In the genomic region with DNA sequence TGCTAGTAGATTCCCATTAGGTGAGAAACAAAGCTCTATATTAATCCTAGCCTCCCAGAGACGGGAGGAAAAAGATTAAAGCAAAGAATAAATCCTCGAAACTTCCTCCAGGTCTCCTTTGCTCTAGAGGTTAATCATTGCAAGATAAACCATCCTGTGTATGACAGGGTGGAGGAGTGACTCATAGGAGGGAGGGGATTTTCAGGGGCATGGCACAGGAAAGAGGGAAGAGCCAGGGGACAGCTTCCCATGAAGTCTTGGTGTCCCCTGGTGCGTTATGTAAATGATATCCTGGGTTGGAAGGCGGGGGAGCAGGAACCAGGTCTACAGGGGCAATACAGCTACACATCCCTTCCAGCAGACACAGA, we compare ENCODE assay signal across 1 cellular context.
A peak's percentile ranks its signal among the peaks of the same experiment; 100 is the strongest.
TF ChIP-seq lines count a peak whose summit lies in the region.

No MANE protein-coding gene starts in this region.

TF ChIP-seq in HEK293, 187 proteins besides CTCF, POLR2A, EP300 and RAD21 (continued from another document):
- TF ChIP-seq, protein P1, sequence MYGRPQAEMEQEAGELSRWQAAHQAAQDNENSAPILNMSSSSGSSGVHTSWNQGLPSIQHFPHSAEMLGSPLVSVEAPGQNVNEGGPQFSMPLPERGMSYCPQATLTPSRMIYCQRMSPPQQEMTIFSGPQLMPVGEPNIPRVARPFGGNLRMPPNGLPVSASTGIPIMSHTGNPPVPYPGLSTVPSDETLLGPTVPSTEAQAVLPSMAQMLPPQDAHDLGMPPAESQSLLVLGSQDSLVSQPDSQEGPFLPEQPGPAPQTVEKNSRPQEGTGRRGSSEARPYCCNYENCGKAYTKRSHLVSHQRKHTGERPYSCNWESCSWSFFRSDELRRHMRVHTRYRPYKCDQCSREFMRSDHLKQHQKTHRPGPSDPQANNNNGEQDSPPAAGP (tag by site-specific recombination; IDR thresholded peaks at IDR 0.05) = peak; percentile 62; the same call in 1 of the 2 replicates
- TF ChIP-seq ZNF596 (tag by site-specific recombination; IDR thresholded peaks at IDR 0.05) (no peak), ZNF791 (tag by site-specific recombination; IDR thresholded peaks at IDR 0.05) (no peak), SP7 (tag by site-specific recombination; IDR thresholded peaks at IDR 0.05) (peak; percentile 47; the same call in 1 of the 2 replicates), ZNF510 (tag by site-specific recombination; IDR thresholded peaks at IDR 0.05; ENCODE audit: insufficient replicate concordance) (no peak), KLF7 (tag by site-specific recombination; IDR thresholded peaks at IDR 0.05; ENCODE audit: borderline replicate concordance) (no peak), SP2 (tag by site-specific recombination; IDR thresholded peaks at IDR 0.05) (no peak; the same call in 1 of the 2 replicates), ZBTB20 (tag by site-specific recombination; IDR thresholded peaks at IDR 0.05) (no peak), HOXA7 (CRISPR knock-in tag; IDR thresholded peaks at IDR 0.05; ENCODE audit: borderline replicate concordance) (no peak), GLIS1 (tag by site-specific recombination; IDR thresholded peaks at IDR 0.05) (peak; percentile 68), ZNF341 (tag by site-specific recombination; IDR thresholded peaks at IDR 0.05; ENCODE audit: low read depth) (peak; percentile 88), TCF7L2 (IDR thresholded peaks at IDR 0.05; ENCODE audit: borderline replicate concordance, low read depth, low read length) (no peak)
